35 cellular contexts compared by ENCODE assay signal in the genomic region with DNA sequence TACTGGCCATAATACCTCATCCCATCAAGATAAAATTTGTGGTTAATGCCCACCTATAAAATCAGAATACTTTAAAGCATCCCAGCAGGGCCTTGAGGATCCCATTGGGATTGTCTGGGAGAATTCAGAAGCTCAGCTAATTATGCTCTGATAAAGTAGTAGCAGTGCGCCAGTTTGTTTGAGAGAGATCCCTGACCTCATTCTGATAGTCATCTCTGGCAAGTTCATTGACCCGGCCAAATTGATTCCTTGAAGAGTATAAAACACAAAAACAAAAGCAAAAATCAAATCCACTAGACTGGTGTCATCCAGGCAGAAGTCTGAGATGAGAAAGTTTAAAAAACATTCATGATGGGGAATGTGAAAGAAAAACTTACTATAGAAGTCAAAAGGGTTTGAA. TPM values are rescaled to one million over a fixed set of nuclear protein-coding genes. Genes with fewer than 3 reads are reported as not detected.
"Had no signal": no experiment of that assay in that cellular context is flagged by ENCODE, and none has a peak within 500 bp of the region (broad histone marks: within the 10 kb centered on the region; RNA-seq: fewer than 3 reads in every experiment).

No MANE protein-coding gene starts in this region.

- H2AFZ ChIP-seq: neural progenitor cell, parathyroid adenoma had no signal

- H3K27ac Mint-ChIP-seq: natural killer cell; nephron; neural progenitor cell; progenitor cell of endocrine pancreas; stimulated activated memory B cell treated with anti-CD40 and anti-IgM and Interleukin-4, amounts not matched to agents 10 μg/mL and 1 μg/mL and 100 μg/mL, for 72 hours; stimulated activated naive CD8-positive, alpha-beta T cell treated with anti-CD3 and anti-CD28 coated beads, Interleukin-15, amount 100 ng/mL, for 72 hours; type B pancreatic cell had no signal

- H3K9me3 ChIP-seq: ovary, psoas muscle, spleen, suprapubic skin, testis, tibial artery, transverse colon, upper lobe of right lung, uterus had no signal

- H3K9ac ChIP-seq: neural progenitor cell, parathyroid adenoma had no signal

- H3K27ac ChIP-seq: neural progenitor cell, ovary, parathyroid adenoma, psoas muscle, skin epidermis, spleen, suprapubic skin, testis, tibial artery, transverse colon, upper lobe of right lung, uterus had no signal

- ATAC-seq: natural killer cell; psoas muscle; sciatic nerve; stimulated activated memory B cell treated with anti-CD40 and anti-IgM and Interleukin-4, amounts not matched to agents 10 μg/mL and 1 μg/mL and 100 μg/mL, for 72 hours; stimulated activated naive CD8-positive, alpha-beta T cell treated with anti-CD3 and anti-CD28 coated beads, Interleukin-15, amount 100 ng/mL, for 72 hours; stimulated activated naive CD8-positive, alpha-beta T cell treated with anti-CD3 and anti-CD28 coated beads, Interleukin-15, Interleukin-2, amounts not matched to agents 100 U/mL and 50 U/mL, for 24 hours; upper lobe of right lung had no signal

- H3K4me1 ChIP-seq: neural progenitor cell, psoas muscle, spleen, suprapubic skin, testis, tibial artery, upper lobe of right lung, uterus had no signal

- H3K9me3 Mint-ChIP-seq: natural killer cell; nephron; neural progenitor cell; stimulated activated memory B cell treated with anti-CD40 and anti-IgM and Interleukin-4, amounts not matched to agents 10 μg/mL and 1 μg/mL and 100 μg/mL, for 72 hours; stimulated activated naive CD8-positive, alpha-beta T cell treated with anti-CD3 and anti-CD28 coated beads, Interleukin-15, amount 100 ng/mL, for 72 hours; type B pancreatic cell had no signal

- H3K4me1 Mint-ChIP-seq: natural killer cell; nephron; neural progenitor cell; stimulated activated memory B cell treated with anti-CD40 and anti-IgM and Interleukin-4, amounts not matched to agents 10 μg/mL and 1 μg/mL and 100 μg/mL, for 72 hours; stimulated activated naive CD8-positive, alpha-beta T cell treated with anti-CD3 and anti-CD28 coated beads, Interleukin-15, amount 100 ng/mL, for 72 hours had no signal

- H3K4me3 ChIP-seq: neural progenitor cell, ovary, psoas muscle, skin epidermis, smooth muscle cell, spleen, suprapubic skin, testis, tibial artery, transverse colon, upper lobe of right lung, uterus had no signal

- H3K36me3 Mint-ChIP-seq: natural killer cell; neural progenitor cell; stimulated activated memory B cell treated with anti-CD40 and anti-IgM and Interleukin-4, amounts not matched to agents 10 μg/mL and 1 μg/mL and 100 μg/mL, for 72 hours; type B pancreatic cell had no signal

- DNase-seq: natural killer cell; occipital lobe; ovary; posterior cingulate gyrus; psoas muscle; right cardiac atrium; spleen; stimulated activated CD4-positive, alpha-beta T cell treated with anti-CD3 and anti-CD28 coated beads, Interleukin-12 subunit alpha, Interleukin-12 subunit beta, amount 100 ng/mL, for 4 hours; stimulated activated CD4-positive, alpha-beta T cell treated with anti-CD3 and anti-CD28 coated beads, Interleukin-1b, Interleukin-23, amount 100 ng/mL, for 48 hours; stimulated activated CD4-positive, alpha-beta T cell treated with anti-CD3 and anti-CD28 coated beads, Interleukin-4, amount 100 ng/mL, for 1 hour; stimulated activated CD4-positive, alpha-beta T cell treated with anti-CD3 and anti-CD28 coated beads, Interleukin-4, amount 100 ng/mL, for 4 hours; stimulated activated CD8-positive, alpha-beta memory T cell treated with anti-CD3 and anti-CD28 coated beads, Interleukin-4, amount 100 ng/mL, for 48 hours; stimulated activated naive CD4-positive, alpha-beta T cell; stimulated activated naive CD8-positive, alpha-beta T cell treated with anti-CD3 and anti-CD28 coated beads, Interleukin-15, amount 100 ng/mL, for 72 hours; stimulated activated naive CD8-positive, alpha-beta T cell treated with anti-CD3 and anti-CD28 coated beads, Interleukin-15, Interleukin-2, amounts not matched to agents 100 U/mL and 50 U/mL, for 24 hours; substantia nigra; testis; tibial artery; transverse colon; upper lobe of right lung; uterus had no signal

- H3K4me2 ChIP-seq: neural progenitor cell, smooth muscle cell had no signal

- H3K27me3 ChIP-seq: neural progenitor cell, ovary, suprapubic skin, testis, tibial artery, transverse colon, upper lobe of right lung, uterus had no signal

- H3K36me3 ChIP-seq: neural progenitor cell, ovary, spleen, suprapubic skin, tibial artery, transverse colon, upper lobe of right lung, uterus had no signal

- H3K4me3 Mint-ChIP-seq: natural killer cell; nephron; neural progenitor cell; stimulated activated memory B cell treated with anti-CD40 and anti-IgM and Interleukin-4, amounts not matched to agents 10 μg/mL and 1 μg/mL and 100 μg/mL, for 72 hours; stimulated activated naive CD8-positive, alpha-beta T cell treated with anti-CD3 and anti-CD28 coated beads, Interleukin-15, amount 100 ng/mL, for 72 hours; type B pancreatic cell had no signal

- H3K79me2 ChIP-seq: parathyroid adenoma had no signal

RNA-seq across cellular contexts. Expression of a gene that starts 14.1 kb away (rescaled TPM):
- total RNA-seq: natural killer cell, osteoblast, progenitor cell of endocrine pancreas, psoas muscle, renal cortical epithelial cell, right cardiac atrium, sciatic nerve, smooth muscle cell, suprapubic skin, testis, transverse colon, upper lobe of right lung, urinary bladder, uterus had no signal
- polyA plus RNA-seq: neural cell, ovary, right cardiac atrium, smooth muscle cell, urinary bladder had no signal

RNA-seq across cellular contexts. Expression of a gene that starts 14.3 kb away (rescaled TPM):
- total RNA-seq: natural killer cell, osteoblast, progenitor cell of endocrine pancreas, psoas muscle, renal cortical epithelial cell, right cardiac atrium, sciatic nerve, smooth muscle cell, suprapubic skin, upper lobe of right lung, urinary bladder had no signal
- polyA plus RNA-seq: right cardiac atrium, smooth muscle cell had no signal
